Comparison of ENCODE assay signal across 10 cellular contexts in the genomic region with DNA sequence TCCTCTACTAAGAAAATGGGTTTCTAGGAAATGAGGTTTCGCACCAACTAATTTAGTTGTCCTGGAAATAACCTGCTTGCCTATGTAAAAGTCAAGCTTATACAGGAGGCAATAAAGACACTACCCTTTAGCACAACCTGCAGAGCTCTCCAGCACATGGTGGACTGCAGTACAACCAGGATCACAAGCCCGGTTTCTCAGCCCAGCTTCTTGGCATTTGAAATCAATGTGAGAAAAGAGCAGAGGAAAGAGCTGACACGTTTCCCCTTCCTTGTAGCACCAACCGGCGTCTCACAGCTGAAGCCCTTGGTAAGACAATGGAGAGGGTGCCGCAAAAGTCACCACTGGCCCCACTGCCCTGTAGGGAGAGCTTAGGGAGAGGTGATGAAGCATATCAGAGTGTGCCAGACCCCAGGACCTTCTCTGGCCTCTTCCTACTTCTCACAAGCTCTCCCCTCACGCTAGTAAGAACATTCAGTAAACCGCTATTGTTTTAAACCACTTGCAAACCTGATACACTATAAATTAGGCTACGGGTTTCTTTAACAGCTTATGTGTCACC. TPM values are rescaled to one million over a fixed set of nuclear protein-coding genes. Genes with fewer than 3 reads are reported as not detected.
DNase-seq lines count a peak whose midpoint lies in the region; ATAC-seq and TF ChIP-seq lines count a peak whose summit lies in the region.
"Had no signal": no experiment of that assay in that cellular context is flagged by ENCODE, and none has a peak within 500 bp of the region (broad histone marks: within the 10 kb centered on the region; RNA-seq: fewer than 3 reads in every experiment).

No MANE protein-coding gene starts in this region.

- no peaks in the 10 kb centered on the region for H3K9me3 Mint-ChIP-seq in activated T-cell treated with anti-CD3 and anti-CD28 coated beads, Interleukin-2, amount 50 U/mL, for 4 hours

- H3K4me3 Mint-ChIP-seq in activated T-cell treated with anti-CD3 and anti-CD28 coated beads, Interleukin-2, amount 50 U/mL, for 4 hours = peak overlapping the region; percentile 49

- peaks cover 3% of the 10 kb centered on the region for H3K36me3 Mint-ChIP-seq in activated T-cell treated with anti-CD3 and anti-CD28 coated beads, Interleukin-2, amount 50 U/mL, for 4 hours (ENCODE audit: insufficient read depth)

- no peaks in the 10 kb centered on the region for H3K36me3 ChIP-seq in mucosa of descending colon (ENCODE audit: low read depth)
- H3K36me3 ChIP-seq in testis (ENCODE audit: low read depth, missing control alignments) = no peaks in the 10 kb centered on the region

- H3K4me3 ChIP-seq in mucosa of descending colon (no peak overlapping the region), testis (no peak overlapping the region)

- TF ChIP-seq CTCF in mucosa of descending colon (IDR thresholded peaks at IDR 0.05) (no peak), testis (IDR thresholded peaks at IDR 0.05) (no peak)

- no peak for DNase-seq in activated T-cell treated with anti-CD3 and anti-CD28 coated beads, Interleukin-2, amount 50 U/mL, for 4 hours
- peak in 1 of 3 donors; percentile 32 for DNase-seq in mucosa of descending colon
- no peak for DNase-seq in testis
- DNase-seq in mesenteric fat pad (ENCODE audit: low spot score) = no peak
- DNase-seq: stimulated activated CD4-positive, alpha-beta T cell treated with anti-CD3 and anti-CD28 coated beads, Interleukin-4, amount 100 ng/mL, for 24 hours had no signal

- peaks cover 59% of the 10 kb centered on the region for H3K4me1 Mint-ChIP-seq in activated T-cell treated with anti-CD3 and anti-CD28 coated beads, Interleukin-2, amount 50 U/mL, for 4 hours (ENCODE audit: low read depth)

- H3K27me3 ChIP-seq in testis = no peaks in the 10 kb centered on the region

- no peak for TF ChIP-seq POLR2A in testis (IDR thresholded peaks at IDR 0.05)

- ATAC-seq in GM18502 (IDR thresholded peaks at IDR 0.05; ENCODE audit: poor library complexity, unreplicated experiment) = peak; percentile 75
- peak; percentile 53 for ATAC-seq in HG02973 (IDR thresholded peaks at IDR 0.05; ENCODE audit: unreplicated experiment)
- peak in 1 of 2 donors; percentile 50 for ATAC-seq in activated T-cell treated with anti-CD3 and anti-CD28 coated beads, Interleukin-2, amount 50 U/mL, for 4 hours
- ATAC-seq in mucosa of descending colon = peak; percentile 54
- no peak for ATAC-seq in GM18517 (IDR thresholded peaks at IDR 0.05; ENCODE audit: unreplicated experiment)
- ATAC-seq in HG02571 (IDR thresholded peaks at IDR 0.05; ENCODE audit: unreplicated experiment) = no peak

- no peaks in the 10 kb centered on the region for H3K27me3 Mint-ChIP-seq in activated T-cell treated with anti-CD3 and anti-CD28 coated beads, Interleukin-2, amount 50 U/mL, for 4 hours (ENCODE audit: low read depth)

- intact Hi-C loops in mucosa of descending colon (cut with DNase I, micrococcal nuclease) (no loop called here), testis (cut with DNase I; ENCODE audit: low total_unique reads) (no loop called here)

- H3K27ac ChIP-seq in testis = no peak overlapping the region
- H3K27ac ChIP-seq: KMS-11 had no signal

- H3K4me1 ChIP-seq in mucosa of descending colon (ENCODE audit: low read depth) = peaks cover 40% of the 10 kb centered on the region
- no peaks in the 10 kb centered on the region for H3K4me1 ChIP-seq in testis

- H3K9me3 ChIP-seq in mucosa of descending colon (no peaks in the 10 kb centered on the region), testis (no peaks in the 10 kb centered on the region)

- whole genome bisulfite sequencing in testis, 2 donors = 64 to 83% methylated on average over 9 of the region's 9 CpGs

RNA-seq across cellular contexts. Expression of a gene that starts 8.6 kb away (rescaled TPM):
- 10 to 100 TPM; 18.1 to 23.7 (median 23.2) TPM for total RNA-seq in activated T-cell treated with anti-CD3 and anti-CD28 coated beads, Interleukin-2, amount 50 U/mL, for 4 hours
- total RNA-seq in mucosa of descending colon = 10 to 100 TPM; 43.2 to 67.1 (median 58.6) TPM
- total RNA-seq in testis = 10 to 100 TPM; 21.5 to 24.5 TPM
- 11.1 TPM for polyA plus RNA-seq in testis (ENCODE audit: insufficient read depth, low read depth, low replicate concordance)
- 75.2 TPM for total RNA-seq in mesenteric fat pad

Comparison
In these comparisons a context has a peak if more than half of its experiments do, and no peak if none do; other contexts are left out.
1. ATAC-seq: peak in GM18502 (single experiment), HG02973 (single experiment) and mucosa of descending colon (single experiment); none in GM18517 (single experiment) and HG02571 (single experiment).